In the genomic region with DNA sequence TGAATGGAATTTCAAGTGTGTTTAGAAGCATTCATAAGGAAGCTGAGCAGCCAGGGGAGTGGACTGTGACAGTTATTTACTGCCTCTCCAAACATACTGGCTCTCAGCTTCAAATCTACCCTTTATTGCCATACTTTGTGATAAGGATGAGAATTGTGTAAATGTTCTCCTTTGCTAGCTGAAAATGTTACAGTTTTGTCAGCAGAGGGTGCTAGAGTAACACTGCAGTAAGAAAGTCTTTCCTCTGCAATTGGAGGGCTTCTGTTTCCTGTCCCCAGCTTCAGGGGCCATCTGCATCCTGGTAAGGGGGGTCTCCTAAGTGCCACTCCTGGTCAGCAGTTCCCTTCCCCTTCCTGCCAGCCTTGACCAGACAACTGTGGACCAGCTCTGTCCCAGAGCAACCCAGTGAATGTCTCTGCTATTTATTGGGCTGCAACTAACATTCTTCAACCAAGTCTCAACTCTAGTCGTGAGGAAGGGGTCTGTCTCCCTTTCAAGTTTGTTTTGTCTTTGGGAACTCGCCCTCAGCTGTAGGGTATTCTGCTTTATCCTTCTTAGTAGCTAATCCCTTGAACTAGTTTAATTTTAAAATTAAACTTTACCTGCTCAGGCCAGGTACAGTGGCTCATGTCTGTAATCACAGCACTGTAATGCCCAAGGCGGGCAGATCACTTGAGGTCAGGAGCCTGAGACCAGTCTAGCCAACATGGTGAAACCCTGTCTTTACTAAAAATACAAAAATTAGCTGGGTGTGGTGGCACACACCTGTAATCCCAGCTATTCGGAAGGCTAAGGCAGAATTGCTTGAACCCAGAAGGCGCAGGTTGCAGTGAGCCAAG, we compare ENCODE assay signal across 8 cellular contexts. TPM values are rescaled to one million over a fixed set of nuclear protein-coding genes. Genes with fewer than 3 reads are reported as not detected.
DNase-seq lines count a peak whose midpoint lies in the region; ATAC-seq, FAIRE-seq and TF ChIP-seq lines count a peak whose summit lies in the region.

No MANE protein-coding gene starts in this region.

- TF ChIP-seq CTCF in HL-60 (IDR thresholded peaks at IDR 0.05; ENCODE audit: insufficient read depth, low read length) (peak; percentile 38), Panc1 (IDR thresholded peaks at IDR 0.05) (peak; percentile 93), cardiac fibroblast (IDR thresholded peaks at IDR 0.05; ENCODE audit: low read depth, low read length) (peak; percentile 84), kidney (IDR thresholded peaks at IDR 0.05; ENCODE audit: borderline replicate concordance, extremely low read depth, insufficient read depth) (peak; percentile 87), stomach (IDR thresholded peaks at IDR 0.05) (peak in 5 of 7 experiments; percentile 61 to 81 (median 78))

- H3K9me3 ChIP-seq in Panc1 (ENCODE audit: control insufficient read depth, insufficient read depth, low read depth, low read length) (no peaks in the 10 kb centered on the region), kidney (ENCODE audit: control insufficient read depth in 1 of 2, low read length in 2 of 2) (no peaks in the 10 kb centered on the region), stomach (no peaks in the 10 kb centered on the region)

- H3K4me1 ChIP-seq in Panc1 (ENCODE audit: control insufficient read depth, insufficient read depth, low read length) (no peaks in the 10 kb centered on the region), kidney (ENCODE audit: control insufficient read depth in 1 of 2, insufficient read depth in 1 of 2, low read depth in 1 of 2, low read length in 2 of 2) (no peaks in the 10 kb centered on the region), stomach (peaks cover 0 to 22% (median 11%) of the 10 kb centered on the region in 4 donors)

- TF ChIP-seq POLR2A in stomach (IDR thresholded peaks at IDR 0.05): no peak

- H3K4me3 ChIP-seq in HL-60 (replicated peaks; ENCODE audit: insufficient read depth, low read length) (no peak overlapping the region), Panc1 (ENCODE audit: low read depth in 2 of 2, low read length in 2 of 2) (no peak overlapping the region), cardiac fibroblast (replicated peaks in 1 of 2; ENCODE audit: low read depth in 2 of 2, low read length in 2 of 2) (no peak overlapping the region), kidney (ENCODE audit: low read length in 2 of 2) (no peak overlapping the region), stomach (no peak overlapping the region)

- in situ Hi-C loops in Panc1 (cut with HindIII; ENCODE audit: low pct_unique_long_range_greater_than_20kb, low sequenced_read_pairs): no loop called here

- H3K27me3 ChIP-seq in HL-60 (ENCODE audit: insufficient read depth, poor library complexity, severe bottlenecking) (no peaks in the 10 kb centered on the region), Panc1 (ENCODE audit: control insufficient read depth, insufficient read depth, low read length) (no peaks in the 10 kb centered on the region), stomach (no peaks in the 10 kb centered on the region)

- intact Hi-C loops in Panc1 (cut with micrococcal nuclease; ENCODE audit: unreplicated experiment) (loop anchor here (5.0 kb wide), 1 partner anchor 418 kb away; no protein-coding TSS in a partner anchor), kidney (cut with DNase I) (loop anchor here (10.0 kb wide), 1 partner anchor 415 kb away; no protein-coding TSS in a partner anchor), stomach (cut with DNase I; ENCODE audit: low total_unique reads) (loop anchor here (5.0 kb wide), 1 partner anchor 418 kb away; no protein-coding TSS in a partner anchor)

- BruUV-seq in Panc1 (replicated peaks; lab: Mats Ljungman, UMichigan): no TSS peak

- H3K36me3 ChIP-seq in Panc1 (ENCODE audit: control insufficient read depth, insufficient read depth, low read length) (no peaks in the 10 kb centered on the region; the same call in 1 of the 2 replicates), kidney (ENCODE audit: control insufficient read depth in 1 of 2, insufficient read depth in 2 of 2, low read length in 2 of 2) (no peaks in the 10 kb centered on the region), stomach (peaks cover 0 to 10% (median 2%) of the 10 kb centered on the region in 4 donors)

- WGBS in stomach, 5 donors: 55 to 71% (median 61%) methylated on average over 5 of the region's 5 CpGs

- peak; percentile 87 for ATAC-seq in Panc1
- ATAC-seq in HG03378 (IDR thresholded peaks at IDR 0.05; ENCODE audit: unreplicated experiment): no peak

- H3K9ac ChIP-seq in kidney (ENCODE audit: low read length in 2 of 2): no peak overlapping the region

- POLR2A ChIA-PET in Panc1 (lab: Charles Lee): interaction anchor here (0.6 to 1.1 kb wide), 3 partner anchors 46 to 59 kb away, joined by 4 to 6 read pairs (median 5); no protein-coding TSS in a partner anchor

- TF ChIP-seq EP300 in stomach (IDR thresholded peaks at IDR 0.05): no peak

- peak in 5 of 6 experiments; percentile 11 to 72 (median 35) for DNase-seq in stimulated activated naive CD4-positive, alpha-beta T cell (lab: John Stamatoyannopoulos, UW)
- DNase-seq in stimulated activated naive CD4-positive, alpha-beta T cell treated with Interleukin-2 at 50 U/mL for 16 hours (lab: John Stamatoyannopoulos, UW): no peak
- DNase-seq in HL-60 (ENCODE audit: low read depth in 1 of 2, low spot score in 1 of 2) (peak; percentile 3 to 4), Panc1 (ENCODE audit: low read depth, low spot score) (no peak), cardiac fibroblast (ENCODE audit: low read depth in 2 of 2) (peak; percentile 71 to 82), kidney (no peak), stomach (no peak)

- H3K27ac ChIP-seq in HL-60 (replicated peaks) (no peak overlapping the region), Panc1 (ENCODE audit: low read length) (no peak overlapping the region), kidney (ENCODE audit: low read depth in 2 of 2, low read length in 2 of 2) (no peak overlapping the region), stomach (no peak overlapping the region)

- FAIRE-seq in kidney (lab: Jason Lieb, UNC): no peak

- CTCF ChIA-PET in Panc1 (lab: Charles Lee): interaction anchor here (0.6 to 1.5 kb wide), 4 partner anchors 12 to 473 kb away, joined by 3 to 8 read pairs (median 6); no protein-coding TSS in a partner anchor

RNA-seq across cellular contexts. Expression of a gene that starts 45.3 kb away (rescaled TPM):
- total RNA-seq in Panc1 (2021; ENCODE audit: unreplicated experiment): 25.0 TPM
- polyA plus RNA-seq in Panc1 (2012; ENCODE audit: insufficient read length): 6.7 TPM
- 28.6 TPM for total RNA-seq in kidney
- polyA plus RNA-seq in kidney (ENCODE audit: insufficient read depth, low read depth, low replicate concordance): 1.8 TPM
- 10 to 100 TPM; 17.9 to 43.9 (median 24.2) TPM for total RNA-seq in stomach
- polyA plus RNA-seq in stomach: 1 to 10 TPM; 1.4 to 2.4 (median 1.7) TPM

Comparison
In these comparisons a context has a peak if more than half of its experiments do, and no peak if none do; other contexts are left out.
1. DNase-seq: peak in stimulated activated naive CD4-positive, alpha-beta T cell (5 of 6), HL-60 (2 of 2) and cardiac fibroblast (2 of 2); none in stimulated activated naive CD4-positive, alpha-beta T cell treated with Interleukin-2 at 50 U/mL for 16 hours (single experiment), Panc1 (single experiment), kidney (single experiment) and stomach (single experiment).
2. CTCF ChIP-seq: peak in every context shown above with its lines; median percentile 93 in Panc1; 87 in kidney; 84 in cardiac fibroblast; 78 in stomach; 38 in HL-60.